19 cellular contexts compared by ENCODE assay signal in genomic region chr2:151114934-151115333, GRCh38.
"Had no signal": no experiment of that assay in that cellular context is flagged by ENCODE, and none has a peak within 500 bp of the region (broad histone marks: within the 10 kb centered on the region; RNA-seq: fewer than 3 reads in every experiment).

No MANE protein-coding gene starts in this region.

- H3K27ac Mint-ChIP-seq: activated naive CD8-positive, alpha-beta T cell treated with anti-CD3 and anti-CD28 coated beads for 36 hours; effector memory CD8-positive, alpha-beta T cell; immature natural killer cell; naive thymus-derived CD8-positive, alpha-beta T cell; neural progenitor cell; stimulated activated effector memory CD8-positive, alpha-beta T cell treated with anti-CD3 and anti-CD28 coated beads, Interleukin-12 subunit alpha, Interleukin-12 subunit beta, amount 100 ng/mL, for 72 hours had no signal

- H3K4me1 ChIP-seq: lower lobe of right lung, neural progenitor cell, tibial artery had no signal

- H3K9me3 Mint-ChIP-seq: stimulated activated naive CD8-positive, alpha-beta T cell treated with anti-CD3 and anti-CD28 coated beads, Interleukin-15, amount 100 ng/mL, for 72 hours had no signal

- H3K9me3 ChIP-seq: lower lobe of right lung, tibial artery had no signal

- H3K36me3 Mint-ChIP-seq: activated naive CD8-positive, alpha-beta T cell treated with anti-CD3 and anti-CD28 coated beads for 36 hours; immature natural killer cell; neural progenitor cell; stimulated activated effector memory CD8-positive, alpha-beta T cell treated with anti-CD3 and anti-CD28 coated beads, Interleukin-12 subunit alpha, Interleukin-12 subunit beta, amount 100 ng/mL, for 72 hours had no signal

- H3K27me3 ChIP-seq: neural progenitor cell, tibial artery had no signal

- H3K9ac ChIP-seq: neural progenitor cell had no signal

- H3K27ac ChIP-seq: lower lobe of right lung, neural progenitor cell, tibial artery had no signal

- H3K4me3 ChIP-seq: lower lobe of right lung, neural progenitor cell, tibial artery had no signal

- H3K4me1 Mint-ChIP-seq: immature natural killer cell; naive thymus-derived CD8-positive, alpha-beta T cell; neural progenitor cell; stimulated activated effector memory CD8-positive, alpha-beta T cell treated with anti-CD3 and anti-CD28 coated beads, Interleukin-12 subunit alpha, Interleukin-12 subunit beta, amount 100 ng/mL, for 72 hours; stimulated activated naive CD8-positive, alpha-beta T cell treated with anti-CD3 and anti-CD28 coated beads, Interleukin-15, amount 100 ng/mL, for 72 hours had no signal

- H3K36me3 ChIP-seq: lower lobe of right lung, neural progenitor cell, tibial artery had no signal

- DNase-seq: activated CD4-positive, alpha-beta T cell treated with anti-CD3 and anti-CD28 coated beads for 1 hour; activated CD4-positive, alpha-beta T cell treated with anti-CD3 and anti-CD28 coated beads, Interleukin-2, amount 50 U/mL, for 48 hours; activated CD8-positive, alpha-beta memory T cell treated with anti-CD3 and anti-CD28 coated beads, Interleukin-2, amount 50 U/mL, for 48 hours; activated naive CD4-positive, alpha-beta T cell treated with Interleukin-2 at 50 U/mL for 16 hours; activated naive CD8-positive, alpha-beta T cell treated with anti-CD3 and anti-CD28 coated beads for 36 hours; activated T-cell treated with anti-CD3 and anti-CD28 coated beads, Interleukin-2, amount 50 U/mL, for 4 hours; amniotic stem cell; effector memory CD8-positive, alpha-beta T cell; foreskin melanocyte; immature natural killer cell; lower lobe of right lung; naive thymus-derived CD8-positive, alpha-beta T cell; posterior cingulate gyrus; stimulated activated CD4-positive, alpha-beta T cell treated with anti-CD3 and anti-CD28 coated beads, Interleukin-2, amount 100 ng/mL, for 24 hours; stimulated activated naive CD8-positive, alpha-beta T cell treated with anti-CD3 and anti-CD28 coated beads, Interleukin-15, amount 100 ng/mL, for 72 hours; T-helper 9 cell; tibial artery had no signal

- H3K4me2 ChIP-seq: neural progenitor cell had no signal

- H3K4me3 Mint-ChIP-seq: activated naive CD8-positive, alpha-beta T cell treated with anti-CD3 and anti-CD28 coated beads for 36 hours; activated T-cell treated with anti-CD3 and anti-CD28 coated beads, Interleukin-2, amount 50 U/mL, for 4 hours; effector memory CD8-positive, alpha-beta T cell; immature natural killer cell; naive thymus-derived CD8-positive, alpha-beta T cell; neural progenitor cell; stimulated activated effector memory CD8-positive, alpha-beta T cell treated with anti-CD3 and anti-CD28 coated beads, Interleukin-12 subunit alpha, Interleukin-12 subunit beta, amount 100 ng/mL, for 72 hours; stimulated activated naive CD8-positive, alpha-beta T cell treated with anti-CD3 and anti-CD28 coated beads, Interleukin-15, amount 100 ng/mL, for 72 hours had no signal

- H2AFZ ChIP-seq: neural progenitor cell had no signal
